12 cellular contexts compared by ENCODE assay signal in genomic region chr3:143158549-143158988, GRCh38. TPM values are rescaled to one million over a fixed set of nuclear protein-coding genes. Genes with fewer than 3 reads are reported as not detected.
DNase-seq lines count a peak whose midpoint lies in the region; ATAC-seq, FAIRE-seq and TF ChIP-seq lines count a peak whose summit lies in the region.
"Had no signal": no experiment of that assay in that cellular context is flagged by ENCODE, and none has a peak within 500 bp of the region (broad histone marks: within the 10 kb centered on the region; RNA-seq: fewer than 3 reads in every experiment).

No MANE protein-coding gene starts in this region.

- H3K36me3 ChIP-seq in keratinocyte (ENCODE audit: control insufficient read depth in 2 of 2, extremely low read depth in 1 of 2, insufficient read depth in 2 of 2, low read length in 2 of 2), result no peaks in the 10 kb centered on the region
- H3K36me3 ChIP-seq: neural progenitor cell, SJSA1 had no signal

- H3K4me3 ChIP-seq in keratinocyte (ENCODE audit: control insufficient read depth in 2 of 3, extremely low read depth in 1 of 3, insufficient read depth in 2 of 3, low read depth in 1 of 3, low read length in 3 of 3), result no peak overlapping the region
- H3K4me3 ChIP-seq: neural progenitor cell, SJSA1 had no signal

- H3K27ac ChIP-seq in keratinocyte (ENCODE audit: control insufficient read depth, insufficient read depth, low read length), result no peak overlapping the region
- H3K27ac ChIP-seq: neural progenitor cell, SJSA1 had no signal

- peaks cover 7% of the 10 kb centered on the region for H3K4me1 ChIP-seq in keratinocyte (ENCODE audit: control insufficient read depth, extremely low read depth, insufficient read depth, low read length)
- H3K4me1 ChIP-seq: SJSA1 had no signal

- H3K27me3 ChIP-seq in keratinocyte (ENCODE audit: control insufficient read depth, extremely low read depth, insufficient read depth, low read length), result no peaks in the 10 kb centered on the region
- H3K27me3 ChIP-seq: neural progenitor cell, SJSA1 had no signal

- FAIRE-seq in keratinocyte (lab: Jason Lieb, UNC), result peak; percentile 89

- TF ChIP-seq CTCF in keratinocyte (optimal IDR thresholded peaks at IDR 0.05 in 1 of 3, IDR thresholded peaks at IDR 0.05 in 1 of 3, conservative IDR thresholded peaks at IDR 0.05 in 1 of 3; ENCODE audit: extremely low read depth in 1 of 3, insufficient read depth in 2 of 3, low read length in 3 of 3), result no peak

- no peak overlapping the region for H3K4me2 ChIP-seq in keratinocyte (ENCODE audit: control insufficient read depth, extremely low read depth, insufficient read depth, low read depth, low read length)
- H3K4me2 ChIP-seq: neural progenitor cell had no signal

- DNase-seq in keratinocyte (ENCODE audit: low read depth, low spot score) (peak; percentile 19), retina (no peak), NCI-H526 (lab: John Stamatoyannopoulos, UW) (no peak), MV-4-11 (lab: John Stamatoyannopoulos, UW) (no peak)
- DNase-seq in activated naive CD4-positive, alpha-beta T cell treated with anti-CD3 and anti-CD28 coated beads, Interleukin-2, amount 50 U/mL, for 16 hours, result no peak
- DNase-seq: central memory CD4-positive, alpha-beta T cell; HCEC 1CT had no signal

- no peaks in the 10 kb centered on the region for H3K79me2 ChIP-seq in keratinocyte (ENCODE audit: control insufficient read depth, insufficient read depth, low read length)

- no peak overlapping the region for H3K9ac ChIP-seq in keratinocyte (ENCODE audit: control insufficient read depth, extremely low read depth, insufficient read depth, low read length)
- H3K9ac ChIP-seq: neural progenitor cell had no signal

- dilution Hi-C loops in keratinocyte (cut with MboI; ENCODE audit: extremely low pct_ligation_motif_present, low sequenced_read_pairs), result no loop called here

- no peaks in the 10 kb centered on the region for H3K9me3 ChIP-seq in keratinocyte (ENCODE audit: control insufficient read depth, low read depth, low read length)
- H3K9me3 ChIP-seq: SJSA1 had no signal

- no peak overlapping the region for H2AFZ ChIP-seq in keratinocyte (ENCODE audit: control insufficient read depth, low read length)
- H2AFZ ChIP-seq: neural progenitor cell had no signal

- no peaks in the 10 kb centered on the region for H3K9me1 ChIP-seq in keratinocyte (ENCODE audit: control insufficient read depth, extremely low read depth, insufficient read depth, low read length)

- H4K20me1 ChIP-seq in keratinocyte (ENCODE audit: control insufficient read depth, extremely low read depth, insufficient read depth, low read length), result no peaks in the 10 kb centered on the region

- ATAC-seq in GM18499 (IDR thresholded peaks at IDR 0.05; ENCODE audit: insufficient read depth, unreplicated experiment) (peak; percentile 80), GM21390 (IDR thresholded peaks at IDR 0.05; ENCODE audit: unreplicated experiment) (peak; percentile 81), HG03442 (IDR thresholded peaks at IDR 0.05; ENCODE audit: unreplicated experiment) (peak; percentile 82)

RNA-seq across cellular contexts. Expression of gene CHST2, which starts 39.0 kb away (rescaled TPM):
- 1.6 to 3.5 TPM (median 1.8 TPM) in 3 replicates for polyA plus RNA-seq in keratinocyte
- polyA plus RNA-seq in keratinocyte (2011; ENCODE audit: low read depth), result 2.8 TPM
- polyA plus RNA-seq in keratinocyte (2011; cell fraction: cytosol; rRNA removed), result 2.2 and 3.7 TPM in 2 replicates
- 4.2 and 6.8 TPM in 2 replicates for polyA plus RNA-seq in keratinocyte (2011; cell fraction: nucleus; rRNA removed)
- polyA plus RNA-seq in keratinocyte (2012; ENCODE audit: low replicate concordance), result 3.4 and 11.5 TPM in 2 replicates
- 1.2 to 2.4 TPM (median 1.7 TPM) in 3 replicates for polyA minus RNA-seq in keratinocyte
- polyA minus RNA-seq in keratinocyte (2011; cell fraction: cytosol; rRNA and poly(A)+ RNA removed), result 9.0 TPM
- polyA minus RNA-seq in keratinocyte (2011; cell fraction: nucleus; rRNA and poly(A)+ RNA removed), result 6.3 and 7.5 TPM in 2 replicates
